1 cellular context compared by ENCODE assay signal in the genomic region with DNA sequence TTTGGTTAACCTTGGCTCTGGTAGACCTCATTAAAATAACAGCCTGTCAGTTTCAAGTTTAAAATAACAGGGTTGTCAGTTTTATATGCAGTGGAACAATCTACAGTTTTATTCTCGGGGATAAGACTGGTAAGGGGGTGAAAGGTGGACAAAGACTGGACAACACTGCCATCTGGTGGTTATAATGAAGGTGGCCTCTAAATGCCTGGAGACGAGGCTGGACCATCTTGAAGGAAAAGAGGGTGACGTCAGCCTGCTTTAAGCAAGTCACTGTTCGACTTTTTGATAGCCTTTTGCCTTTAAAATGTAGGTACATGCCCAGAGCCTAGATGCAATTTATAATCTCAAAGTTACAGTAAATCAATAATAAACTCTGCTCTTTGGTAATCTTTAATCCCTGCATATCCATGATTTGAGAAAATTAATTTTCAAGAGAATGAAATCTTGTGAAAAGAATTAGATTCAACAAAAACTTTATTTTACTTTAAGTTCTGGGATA.
TF ChIP-seq lines count a peak whose summit lies in the region.

No MANE protein-coding gene starts in this region.

TF ChIP-seq in K562, 482 proteins besides CTCF, POLR2A, EP300 and RAD21 (continued from another document):
- TF ChIP-seq PRDM10 (IDR thresholded peaks at IDR 0.05; ENCODE audit: partially characterized antibody) = no peak
- TF ChIP-seq POLR2G (IDR thresholded peaks at IDR 0.05; ENCODE audit: low read depth, low read length) = no peak
- no peak for TF ChIP-seq ZC3H8 (IDR thresholded peaks at IDR 0.05)
- TF ChIP-seq, protein P1, sequence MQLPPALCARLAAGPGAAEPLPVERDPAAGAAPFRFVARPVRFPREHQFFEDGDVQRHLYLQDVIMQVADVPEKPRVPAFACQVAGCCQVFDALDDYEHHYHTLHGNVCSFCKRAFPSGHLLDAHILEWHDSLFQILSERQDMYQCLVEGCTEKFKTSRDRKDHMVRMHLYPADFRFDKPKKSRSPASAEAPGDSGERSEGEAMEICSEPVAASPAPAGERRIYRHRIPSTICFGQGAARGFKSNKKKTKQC (CRISPR knock-in tag; IDR thresholded peaks at IDR 0.05) = no peak
